Comparison of ENCODE assay signal across 1 cellular context in the genomic region with DNA sequence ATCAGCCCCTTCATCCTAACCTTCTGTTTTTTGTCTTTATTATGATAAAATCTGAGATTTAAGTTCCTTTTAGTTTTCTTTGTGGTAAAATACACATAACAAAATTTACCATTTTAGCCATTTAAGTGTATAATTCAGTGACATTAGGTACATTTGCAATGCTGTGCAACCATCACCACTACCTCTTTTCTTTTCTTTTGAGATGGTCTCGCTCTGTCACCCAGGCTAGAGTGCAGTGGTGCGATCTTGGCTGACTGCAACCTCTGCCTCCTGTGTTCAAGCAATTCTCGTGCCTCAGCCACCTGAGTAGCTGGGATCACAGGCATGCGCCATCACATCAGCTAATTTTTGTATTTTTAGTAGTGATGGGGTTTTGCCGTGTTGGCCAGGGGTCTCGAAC.
A peak's percentile ranks its signal among the peaks of the same experiment; 100 is the strongest.
TF ChIP-seq lines count a peak whose summit lies in the region.

No MANE protein-coding gene starts in this region.

TF ChIP-seq in GM12878, 131 proteins besides CTCF, POLR2A, EP300 and RAD21:
- TF ChIP-seq RB1 (IDR thresholded peaks at IDR 0.05; ENCODE audit: borderline replicate concordance): no peak
- TF ChIP-seq, protein P1, sequence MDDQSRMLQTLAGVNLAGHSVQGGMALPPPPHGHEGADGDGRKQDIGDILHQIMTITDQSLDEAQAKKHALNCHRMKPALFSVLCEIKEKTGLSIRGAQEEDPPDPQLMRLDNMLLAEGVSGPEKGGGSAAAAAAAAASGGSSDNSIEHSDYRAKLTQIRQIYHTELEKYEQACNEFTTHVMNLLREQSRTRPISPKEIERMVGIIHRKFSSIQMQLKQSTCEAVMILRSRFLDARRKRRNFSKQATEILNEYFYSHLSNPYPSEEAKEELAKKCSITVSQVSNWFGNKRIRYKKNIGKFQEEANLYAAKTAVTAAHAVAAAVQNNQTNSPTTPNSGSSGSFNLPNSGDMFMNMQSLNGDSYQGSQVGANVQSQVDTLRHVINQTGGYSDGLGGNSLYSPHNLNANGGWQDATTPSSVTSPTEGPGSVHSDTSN (IDR thresholded peaks at IDR 0.05; ENCODE audit: insufficient replicate concordance, low read depth, low read length): no peak
- no peak for TF ChIP-seq RAD51 (IDR thresholded peaks at IDR 0.05)
- TF ChIP-seq SIN3A (IDR thresholded peaks at IDR 0.05; ENCODE audit: low read depth, low read length): no peak
- TF ChIP-seq, protein P2, sequence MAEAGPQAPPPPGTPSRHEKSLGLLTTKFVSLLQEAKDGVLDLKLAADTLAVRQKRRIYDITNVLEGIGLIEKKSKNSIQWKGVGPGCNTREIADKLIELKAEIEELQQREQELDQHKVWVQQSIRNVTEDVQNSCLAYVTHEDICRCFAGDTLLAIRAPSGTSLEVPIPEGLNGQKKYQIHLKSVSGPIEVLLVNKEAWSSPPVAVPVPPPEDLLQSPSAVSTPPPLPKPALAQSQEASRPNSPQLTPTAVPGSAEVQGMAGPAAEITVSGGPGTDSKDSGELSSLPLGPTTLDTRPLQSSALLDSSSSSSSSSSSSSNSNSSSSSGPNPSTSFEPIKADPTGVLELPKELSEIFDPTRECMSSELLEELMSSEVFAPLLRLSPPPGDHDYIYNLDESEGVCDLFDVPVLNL (IDR thresholded peaks at IDR 0.05; ENCODE audit: low read depth, low read length): no peak
- TF ChIP-seq, protein P3, sequence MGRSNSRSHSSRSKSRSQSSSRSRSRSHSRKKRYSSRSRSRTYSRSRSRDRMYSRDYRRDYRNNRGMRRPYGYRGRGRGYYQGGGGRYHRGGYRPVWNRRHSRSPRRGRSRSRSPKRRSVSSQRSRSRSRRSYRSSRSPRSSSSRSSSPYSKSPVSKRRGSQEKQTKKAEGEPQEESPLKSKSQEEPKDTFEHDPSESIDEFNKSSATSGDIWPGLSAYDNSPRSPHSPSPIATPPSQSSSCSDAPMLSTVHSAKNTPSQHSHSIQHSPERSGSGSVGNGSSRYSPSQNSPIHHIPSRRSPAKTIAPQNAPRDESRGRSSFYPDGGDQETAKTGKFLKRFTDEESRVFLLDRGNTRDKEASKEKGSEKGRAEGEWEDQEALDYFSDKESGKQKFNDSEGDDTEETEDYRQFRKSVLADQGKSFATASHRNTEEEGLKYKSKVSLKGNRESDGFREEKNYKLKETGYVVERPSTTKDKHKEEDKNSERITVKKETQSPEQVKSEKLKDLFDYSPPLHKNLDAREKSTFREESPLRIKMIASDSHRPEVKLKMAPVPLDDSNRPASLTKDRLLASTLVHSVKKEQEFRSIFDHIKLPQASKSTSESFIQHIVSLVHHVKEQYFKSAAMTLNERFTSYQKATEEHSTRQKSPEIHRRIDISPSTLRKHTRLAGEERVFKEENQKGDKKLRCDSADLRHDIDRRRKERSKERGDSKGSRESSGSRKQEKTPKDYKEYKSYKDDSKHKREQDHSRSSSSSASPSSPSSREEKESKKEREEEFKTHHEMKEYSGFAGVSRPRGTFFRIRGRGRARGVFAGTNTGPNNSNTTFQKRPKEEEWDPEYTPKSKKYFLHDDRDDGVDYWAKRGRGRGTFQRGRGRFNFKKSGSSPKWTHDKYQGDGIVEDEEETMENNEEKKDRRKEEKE (IDR thresholded peaks at IDR 0.05): no peak
- 0 out of 2 replicates have a peak, but pooled peaks have one; percentile 5 for TF ChIP-seq SPI1 (IDR thresholded peaks at IDR 0.05; ENCODE audit: borderline replicate concordance, insufficient read depth, low read depth, low read length)
- no peak for TF ChIP-seq SMAD5 (IDR thresholded peaks at IDR 0.05; ENCODE audit: low read depth)
- no peak for TF ChIP-seq IKZF2 (IDR thresholded peaks at IDR 0.05)
